In genomic region chr3:186002884-186003472, GRCh38 we compare ENCODE assay signal across 11 cellular contexts.
DNase-seq lines count a peak whose midpoint lies in the region; ATAC-seq and TF ChIP-seq lines count a peak whose summit lies in the region.
"Had no signal": no experiment of that assay in that cellular context is flagged by ENCODE, and none has a peak within 500 bp of the region (broad histone marks: within the 10 kb centered on the region; RNA-seq: fewer than 3 reads in every experiment).

No MANE protein-coding gene starts in this region.

- peaks cover 18% of the 10 kb centered on the region for H3K27me3 Mint-ChIP-seq in stimulated activated memory B cell treated with anti-CD40 and anti-IgM and Interleukin-4, amounts not matched to agents 10 μg/mL and 1 μg/mL and 100 μg/mL, for 72 hours

- H3K36me3 ChIP-seq in BJ (ENCODE audit: control insufficient read depth, insufficient read depth, low read length), result no peaks in the 10 kb centered on the region
- no peaks in the 10 kb centered on the region for H3K36me3 ChIP-seq in trophoblast cell (ENCODE audit: control insufficient read depth in 1 of 2, insufficient read depth in 2 of 2, low read length in 2 of 2)
- H3K36me3 ChIP-seq: SJSA1 had no signal

- H3K4me1 Mint-ChIP-seq in stimulated activated memory B cell treated with anti-CD40 and anti-IgM and Interleukin-4, amounts not matched to agents 10 μg/mL and 1 μg/mL and 100 μg/mL, for 72 hours, result peaks cover 5% of the 10 kb centered on the region
- H3K4me1 Mint-ChIP-seq: central memory CD8-positive, alpha-beta T cell; naive B cell had no signal

- no peaks in the 10 kb centered on the region for H3K4me1 ChIP-seq in trophoblast cell (ENCODE audit: control insufficient read depth in 1 of 2, insufficient read depth in 2 of 2, low read length in 2 of 2)
- H3K4me1 ChIP-seq: SJSA1 had no signal

- H3K79me2 ChIP-seq in trophoblast cell (ENCODE audit: control insufficient read depth, insufficient read depth, low read length, poor library complexity), result no peaks in the 10 kb centered on the region

- POLR2A ChIA-PET in BJ (lab: Charles Lee), result interaction anchor here (0.7 kb wide), 1 partner anchor 11 kb away, joined by 6 read pairs; no protein-coding TSS in a partner anchor

- H2BK120ac ChIP-seq in trophoblast cell (ENCODE audit: insufficient read depth, low read length, poor library complexity), result no peak overlapping the region

- no peak overlapping the region for H4K8ac ChIP-seq in trophoblast cell (ENCODE audit: low read depth, low read length)

- DNase-seq in BJ (ENCODE audit: low read depth) (no peak), RPMI8226 (peak; percentile 23), foreskin melanocyte (peak; percentile 24), Ammon's horn (ENCODE audit: low spot score) (no peak), trophoblast cell (no peak)
- DNase-seq: naive B cell had no signal

- no peak overlapping the region for H2BK5ac ChIP-seq in trophoblast cell (ENCODE audit: low read depth, low read length, poor library complexity)

- H3K27me3 ChIP-seq in BJ (ENCODE audit: control insufficient read depth, insufficient read depth, low read length), result peaks cover 2% of the 10 kb centered on the region; the same call in 1 of the 2 replicates
- H3K27me3 ChIP-seq in trophoblast cell (ENCODE audit: insufficient read depth, low read length), result no peaks in the 10 kb centered on the region
- H3K27me3 ChIP-seq: SJSA1 had no signal

- H3K14ac ChIP-seq in trophoblast cell (ENCODE audit: low read length), result no peak overlapping the region

- H4K91ac ChIP-seq in trophoblast cell (ENCODE audit: low read depth, low read length), result no peak overlapping the region

- peak; percentile 29 for TF ChIP-seq CTCF in BJ (IDR thresholded peaks at IDR 0.05; ENCODE audit: insufficient read depth, low read depth, low read length)

- H3K27ac Mint-ChIP-seq in stimulated activated memory B cell treated with anti-CD40 and anti-IgM and Interleukin-4, amounts not matched to agents 10 μg/mL and 1 μg/mL and 100 μg/mL, for 72 hours, result no peak overlapping the region
- H3K27ac Mint-ChIP-seq: naive B cell had no signal

- H2AFZ ChIP-seq in trophoblast cell (ENCODE audit: insufficient read depth, low read length, poor library complexity), result no peak overlapping the region

- no peaks in the 10 kb centered on the region for H3K36me3 Mint-ChIP-seq in stimulated activated memory B cell treated with anti-CD40 and anti-IgM and Interleukin-4, amounts not matched to agents 10 μg/mL and 1 μg/mL and 100 μg/mL, for 72 hours
- H3K36me3 Mint-ChIP-seq: naive B cell had no signal

- no peak overlapping the region for H3K4me3 ChIP-seq in BJ (ENCODE audit: low read depth, low read length)
- H3K4me3 ChIP-seq in trophoblast cell (ENCODE audit: low read depth, low read length), result no peak overlapping the region
- H3K4me3 ChIP-seq: SJSA1 had no signal

- H3K9ac ChIP-seq in trophoblast cell (ENCODE audit: low read length), result no peak overlapping the region

- CTCF ChIA-PET in BJ (lab: Yijun Ruan, JAX), result interaction anchor here (0.6 to 1.8 kb wide), 6 partner anchors 10 to 135 kb away, joined by 3 to 4 read pairs (median 3); no protein-coding TSS in a partner anchor

- no peaks in the 10 kb centered on the region for H3K9me3 Mint-ChIP-seq in stimulated activated memory B cell treated with anti-CD40 and anti-IgM and Interleukin-4, amounts not matched to agents 10 μg/mL and 1 μg/mL and 100 μg/mL, for 72 hours
- H3K9me3 Mint-ChIP-seq: central memory CD8-positive, alpha-beta T cell had no signal

- ATAC-seq in GM19395 (IDR thresholded peaks at IDR 0.05; ENCODE audit: unreplicated experiment) (peak; percentile 53), HG02938 (IDR thresholded peaks at IDR 0.05; ENCODE audit: unreplicated experiment) (no peak)
- ATAC-seq in stimulated activated memory B cell treated with anti-CD40 and anti-IgM and Interleukin-4, amounts not matched to agents 10 μg/mL and 1 μg/mL and 100 μg/mL, for 72 hours, result no peak

- no peak overlapping the region for H4K12ac ChIP-seq in trophoblast cell (ENCODE audit: low read depth, low read length)

- H3K4me3 Mint-ChIP-seq in stimulated activated memory B cell treated with anti-CD40 and anti-IgM and Interleukin-4, amounts not matched to agents 10 μg/mL and 1 μg/mL and 100 μg/mL, for 72 hours, result no peak overlapping the region
- H3K4me3 Mint-ChIP-seq: central memory CD8-positive, alpha-beta T cell; naive B cell had no signal

- H3K27ac ChIP-seq in trophoblast cell (ENCODE audit: low read depth, low read length), result no peak overlapping the region
- H3K27ac ChIP-seq: SJSA1 had no signal

- H2AK5ac ChIP-seq in trophoblast cell (ENCODE audit: low read length), result no peak overlapping the region

- no peaks in the 10 kb centered on the region for H3K9me3 ChIP-seq in trophoblast cell (ENCODE audit: insufficient read depth, low read depth, low read length)
- H3K9me3 ChIP-seq: SJSA1 had no signal

- no CpG with 5 or more reads among the region's 3 CpGs for WGBS in trophoblast cell (ENCODE audit: extremely low coverage, insufficient coverage, insufficient read length)

- no peak overlapping the region for H3K4me2 ChIP-seq in trophoblast cell (ENCODE audit: low read length)

- H3K18ac ChIP-seq in trophoblast cell (ENCODE audit: low read length), result no peak overlapping the region

- H3K23ac ChIP-seq in trophoblast cell (ENCODE audit: low read length), result no peak overlapping the region

- H3K4ac ChIP-seq in trophoblast cell (ENCODE audit: low read depth, low read length), result no peak overlapping the region

- H2BK12ac ChIP-seq in trophoblast cell (ENCODE audit: low read length), result no peak overlapping the region

- H3K79me1 ChIP-seq in trophoblast cell (ENCODE audit: low read length), result no peaks in the 10 kb centered on the region

Comparison
In these comparisons a context has a peak if more than half of its experiments do, and no peak if none do; other contexts are left out.
1. DNase-seq: peak in RPMI8226 (single experiment) and foreskin melanocyte (single experiment); none in BJ (single experiment), Ammon's horn (single experiment) and trophoblast cell (0 of 2).